Comparison of ENCODE assay signal across 27 cellular contexts in the genomic region with DNA sequence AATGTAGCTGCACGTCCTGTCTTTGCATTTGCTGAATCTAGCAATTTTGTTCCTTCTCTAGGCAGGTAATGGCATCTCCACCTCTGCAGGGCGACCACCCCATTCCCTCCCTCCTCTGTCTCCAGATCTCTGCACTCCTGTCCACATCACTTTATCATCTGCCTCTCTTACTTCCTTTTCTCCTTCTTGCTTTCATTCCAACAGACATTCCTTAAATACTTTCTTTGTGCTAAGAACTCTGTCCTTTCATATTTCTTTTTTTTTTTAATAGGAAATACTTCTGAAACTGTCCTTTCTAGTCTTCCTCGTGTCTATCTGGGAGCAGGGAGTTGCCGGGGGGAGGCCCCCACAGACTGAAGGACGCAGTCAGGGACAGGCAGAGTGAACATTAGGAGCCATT. TPM values are rescaled to one million over a fixed set of nuclear protein-coding genes. Genes with fewer than 3 reads are reported as not detected.
DNase-seq lines count a peak whose midpoint lies in the region; ATAC-seq, FAIRE-seq and TF ChIP-seq lines count a peak whose summit lies in the region.
"Had no signal": no experiment of that assay in that cellular context is flagged by ENCODE, and none has a peak within 500 bp of the region (broad histone marks: within the 10 kb centered on the region; RNA-seq: fewer than 3 reads in every experiment).

No MANE protein-coding gene starts in this region.

- peaks cover 67% of the 10 kb centered on the region for H3K4me1 ChIP-seq in BLaER1
- peaks cover 4% of the 10 kb centered on the region for H3K4me1 ChIP-seq in astrocyte (ENCODE audit: insufficient read depth, low read length)
- H3K4me1 ChIP-seq: A549, Peyer's patch, SJCRH30 had no signal

- no peaks in the 10 kb centered on the region for H3K9me3 Mint-ChIP-seq in astrocyte (ENCODE audit: unreplicated experiment)
- no peaks in the 10 kb centered on the region for H3K9me3 Mint-ChIP-seq in osteocyte (ENCODE audit: unreplicated experiment)
- H3K9me3 Mint-ChIP-seq: CD8-positive, alpha-beta T cell; IgD-negative memory B cell had no signal

- no peak overlapping the region for H3K4me3 Mint-ChIP-seq in astrocyte (ENCODE audit: unreplicated experiment)
- no peak overlapping the region for H3K4me3 Mint-ChIP-seq in osteocyte (ENCODE audit: unreplicated experiment)
- H3K4me3 Mint-ChIP-seq: CD8-positive, alpha-beta T cell; IgD-negative memory B cell had no signal

- H4K20me1 ChIP-seq in BLaER1 (no peaks in the 10 kb centered on the region), astrocyte (ENCODE audit: insufficient read depth, low read length) (no peaks in the 10 kb centered on the region)

- H3K4me1 Mint-ChIP-seq in astrocyte (ENCODE audit: low read depth, unreplicated experiment), result peaks cover 8% of the 10 kb centered on the region
- peaks cover 16% of the 10 kb centered on the region for H3K4me1 Mint-ChIP-seq in osteocyte (ENCODE audit: unreplicated experiment)
- H3K4me1 Mint-ChIP-seq: IgD-negative memory B cell had no signal

- H3K9me3 ChIP-seq in BLaER1 (no peaks in the 10 kb centered on the region), astrocyte (ENCODE audit: insufficient read depth, low read depth, low read length) (no peaks in the 10 kb centered on the region)
- H3K9me3 ChIP-seq: A549, Peyer's patch, SJCRH30 had no signal

- H3K9ac ChIP-seq in BLaER1 (no peak overlapping the region), astrocyte (ENCODE audit: low read length) (no peak overlapping the region)

- H3K36me3 Mint-ChIP-seq in astrocyte (ENCODE audit: low read depth, unreplicated experiment) (peaks cover 1% of the 10 kb centered on the region), osteocyte (ENCODE audit: unreplicated experiment) (no peaks in the 10 kb centered on the region)
- H3K36me3 Mint-ChIP-seq: CD8-positive, alpha-beta T cell; IgD-negative memory B cell had no signal

- H3K4me3 ChIP-seq in BLaER1, result no peak overlapping the region
- H3K4me3 ChIP-seq in astrocyte (ENCODE audit: insufficient read depth, low read depth, low read length), result no peak overlapping the region
- H3K4me3 ChIP-seq: A549, Peyer's patch, SJCRH30 had no signal

- H3K36me3 ChIP-seq in BLaER1 (peaks cover 13% of the 10 kb centered on the region; the same call in 1 of the 2 replicates), astrocyte (ENCODE audit: insufficient read depth, low read length) (no peaks in the 10 kb centered on the region)
- H3K36me3 ChIP-seq: Peyer's patch, SJCRH30 had no signal

- H3K27ac Mint-ChIP-seq in astrocyte (ENCODE audit: unreplicated experiment) (no peak overlapping the region), osteocyte (ENCODE audit: unreplicated experiment) (peak overlapping the region; percentile 28)
- H3K27ac Mint-ChIP-seq: CD8-positive, alpha-beta T cell; IgD-negative memory B cell had no signal

- H3K4me2 ChIP-seq in BLaER1, result no peak overlapping the region
- H3K4me2 ChIP-seq in astrocyte (ENCODE audit: low read length), result no peak overlapping the region
- H3K4me2 ChIP-seq: A549 had no signal

- TF ChIP-seq CTCF in astrocyte (IDR thresholded peaks at IDR 0.05; ENCODE audit: insufficient read depth, low read depth, low read length) (no peak), osteocyte (IDR thresholded peaks at IDR 0.05) (no peak)

- H3K27me3 Mint-ChIP-seq in astrocyte (ENCODE audit: low read depth, unreplicated experiment), result peaks cover 9% of the 10 kb centered on the region
- H3K27me3 Mint-ChIP-seq in osteocyte (ENCODE audit: unreplicated experiment), result no peaks in the 10 kb centered on the region

- ATAC-seq in HG02840 (IDR thresholded peaks at IDR 0.05; ENCODE audit: low FRiP score, unreplicated experiment), result no peak
- ATAC-seq: A549; CD8-positive, alpha-beta T cell; HCT116 had no signal

- FAIRE-seq in astrocyte (lab: Jason Lieb, UNC), result no peak
- FAIRE-seq: A549, GM19239, H1 had no signal

- peak; percentile 17 for DNase-seq in astrocyte (ENCODE audit: low read depth)
- DNase-seq in foreskin melanocyte, result peak; percentile 21
- no peak for DNase-seq in osteocyte (ENCODE audit: extremely low spot score, unreplicated experiment)
- no peak for DNase-seq in NCI-H2081 treated with DMSO at 0.1 percent for 48 hours (lab: John Stamatoyannopoulos, UW)
- DNase-seq in DMS 273 treated with DMSO at 0.1 percent for 48 hours (lab: John Stamatoyannopoulos, UW), result no peak
- DNase-seq in amniotic stem cell (lab: John Stamatoyannopoulos, UW), result no peak
- DNase-seq: C1 segment of cervical spinal cord; Calu3; CD8-positive, alpha-beta T cell; GDM1; MV-4-11; NCI-H1105 treated with DMSO at 0.1 percent for 48 hours; NCI-H2029 treated with DMSO at 0.1 percent for 48 hours; NCI-H2171; NCI-H345; NCI-H524; NCI-H774; Peyer's patch; SJCRH30 had no signal

- H3K27ac ChIP-seq in BLaER1, result 0 out of 2 replicates have a peak overlapping the region, but pooled peaks have one; percentile 59
- no peak overlapping the region for H3K27ac ChIP-seq in astrocyte (ENCODE audit: low read depth, low read length)
- H3K27ac ChIP-seq: A549, Peyer's patch, SJCRH30 had no signal

- H2AFZ ChIP-seq in astrocyte (ENCODE audit: low read depth, low read length), result no peak overlapping the region

- no peaks in the 10 kb centered on the region for H3K79me2 ChIP-seq in astrocyte (ENCODE audit: insufficient read depth, low read length)

- no peaks in the 10 kb centered on the region for H3K27me3 ChIP-seq in BLaER1
- no peaks in the 10 kb centered on the region for H3K27me3 ChIP-seq in astrocyte (ENCODE audit: insufficient read depth, low read length)
- H3K27me3 ChIP-seq: Peyer's patch, SJCRH30 had no signal

RNA-seq across cellular contexts. Expression of a gene that starts 7.2 kb away (rescaled TPM):
- total RNA-seq in astrocyte (0.16 and 0.36 TPM in 2 replicates), osteocyte (0.59 and 0.78 TPM in 2 replicates)
- total RNA-seq: Calu3; CD8-positive, alpha-beta T cell; Daoy; H1; SJCRH30 had no signal

RNA-seq across cellular contexts. Expression of a gene that starts 24.4 kb away (rescaled TPM):
- total RNA-seq in astrocyte, result not detected in 2 replicates
- total RNA-seq in osteocyte, result not detected in 2 replicates
- total RNA-seq: CD8-positive, alpha-beta T cell; Daoy; H1; Peyer's patch had no signal

RNA-seq across cellular contexts. Expression of a gene that starts 28.6 kb away (rescaled TPM):
- total RNA-seq in astrocyte (2.8 and 5.3 TPM in 2 replicates), osteocyte (7.1 and 7.2 TPM in 2 replicates)
- total RNA-seq: SJCRH30 had no signal

RNA-seq across cellular contexts. Expression of a gene that starts 31.1 kb away (rescaled TPM):
- 14.8 and 15.1 TPM in 2 replicates for total RNA-seq in astrocyte
- total RNA-seq in osteocyte, result 17.3 and 23.1 TPM in 2 replicates

RNA-seq across cellular contexts. Expression of a gene that starts 33.0 kb away (rescaled TPM):
- total RNA-seq in astrocyte (not detected in 2 replicates), osteocyte (2.0 and 6.2 TPM in 2 replicates)
- total RNA-seq: Daoy had no signal

Comparison
In these comparisons a context has a peak if more than half of its experiments do, and no peak if none do; other contexts are left out.
1. DNase-seq: peak in astrocyte (single experiment) and foreskin melanocyte (single experiment); none in osteocyte (single experiment), NCI-H2081 treated with DMSO at 0.1 percent for 48 hours (single experiment), DMS 273 treated with DMSO at 0.1 percent for 48 hours (single experiment) and amniotic stem cell (single experiment).